In genomic region chr2:223084873-223085272, GRCh38 we compare ENCODE assay signal across 16 cellular contexts. TPM values are rescaled to one million over a fixed set of nuclear protein-coding genes. Genes with fewer than 3 reads are reported as not detected.
A peak's percentile ranks its signal among the peaks of the same experiment; 100 is the strongest.
DNase-seq lines count a peak whose midpoint lies in the region; ATAC-seq and TF ChIP-seq lines count a peak whose summit lies in the region.
"Had no signal": no experiment of that assay in that cellular context is flagged by ENCODE, and none has a peak within 500 bp of the region (broad histone marks: within the 10 kb centered on the region; RNA-seq: fewer than 3 reads in every experiment).

No MANE protein-coding gene starts in this region.

- CTCF ChIA-PET in WTC11 (lab: Charles Lee): no interaction called here

- POLR2A ChIA-PET in WTC11 (lab: Charles Lee): no interaction called here
- POLR2A ChIA-PET in naive thymus-derived CD8-positive, alpha-beta T cell (lab: Charles Lee): no interaction called here

- ATAC-seq in WTC11 (peak; percentile 84), mucosa of descending colon (peak; percentile 17), GM21786 (IDR thresholded peaks at IDR 0.05; ENCODE audit: unreplicated experiment) (no peak)
- no peak for ATAC-seq in naive thymus-derived CD8-positive, alpha-beta T cell
- ATAC-seq: activated CD8-positive, alpha-beta T cell treated with anti-CD3 and anti-CD28 coated beads for 36 hours had no signal

- H3K9me3 ChIP-seq in BE2C (no peaks in the 10 kb centered on the region), mucosa of descending colon (no peaks in the 10 kb centered on the region)
- H3K9me3 ChIP-seq: BLaER1 had no signal

- peaks cover 31% of the 10 kb centered on the region for H3K4me1 ChIP-seq in BE2C
- H3K4me1 ChIP-seq in mucosa of descending colon (ENCODE audit: low read depth): no peaks in the 10 kb centered on the region
- H3K4me1 ChIP-seq: BLaER1 had no signal

- H3K27me3 Mint-ChIP-seq in WTC11 (ENCODE audit: low read depth): no peaks in the 10 kb centered on the region
- peaks cover 3 to 19% (median 6%) of the 10 kb centered on the region in 5 donors for H3K27me3 Mint-ChIP-seq in naive thymus-derived CD8-positive, alpha-beta T cell

- H3K9me3 Mint-ChIP-seq in WTC11: no peaks in the 10 kb centered on the region
- H3K9me3 Mint-ChIP-seq in naive thymus-derived CD8-positive, alpha-beta T cell: peaks cover 0 to 4% (median 0%) of the 10 kb centered on the region in 9 donors
- H3K9me3 Mint-ChIP-seq: activated CD8-positive, alpha-beta T cell treated with anti-CD3 and anti-CD28 coated beads for 36 hours had no signal

- intact Hi-C loops in mucosa of descending colon (cut with DNase I, micrococcal nuclease): no loop called here

- no peaks in the 10 kb centered on the region for H3K27me3 ChIP-seq in BE2C
- H3K27me3 ChIP-seq: BLaER1 had no signal

- no peak overlapping the region for H3K27ac Mint-ChIP-seq in WTC11
- no peak overlapping the region for H3K27ac Mint-ChIP-seq in naive thymus-derived CD8-positive, alpha-beta T cell
- H3K27ac Mint-ChIP-seq: activated CD8-positive, alpha-beta T cell treated with anti-CD3 and anti-CD28 coated beads for 36 hours had no signal

- TF ChIP-seq CTCF in BE2C (IDR thresholded peaks at IDR 0.05; ENCODE audit: low read depth, low read length) (peak; percentile 38), WTC11 (IDR thresholded peaks at IDR 0.05) (no peak), mucosa of descending colon (IDR thresholded peaks at IDR 0.05) (no peak)

- peaks cover 5% of the 10 kb centered on the region for H3K4me1 Mint-ChIP-seq in WTC11
- no peaks in the 10 kb centered on the region for H3K4me1 Mint-ChIP-seq in naive thymus-derived CD8-positive, alpha-beta T cell

- H3K4me3 ChIP-seq in BE2C (ENCODE audit: low read depth, low read length) (no peak overlapping the region), mucosa of descending colon (no peak overlapping the region)
- H3K4me3 ChIP-seq: BLaER1 had no signal

- H3K36me3 ChIP-seq in BE2C (no peaks in the 10 kb centered on the region), mucosa of descending colon (ENCODE audit: low read depth) (no peaks in the 10 kb centered on the region)
- H3K36me3 ChIP-seq: BLaER1 had no signal

- peak; percentile 91 for DNase-seq in BE2C
- DNase-seq in HT1080 (ENCODE audit: low read depth): peak; percentile 10
- no peak for DNase-seq in WTC11 (ENCODE audit: low spot score)
- no peak for DNase-seq in mucosa of descending colon
- DNase-seq in naive thymus-derived CD8-positive, alpha-beta T cell: no peak
- DNase-seq in stimulated activated CD4-positive, alpha-beta T cell treated with anti-CD3 and anti-CD28 coated beads, Interleukin-12 subunit alpha, Interleukin-12 subunit beta, amount 100 ng/mL, for 4 hours: no peak
- no peak for DNase-seq in UCSD-AML1 (lab: John Stamatoyannopoulos, UW; ENCODE audit: unreplicated experiment)
- DNase-seq: activated CD8-positive, alpha-beta T cell treated with anti-CD3 and anti-CD28 coated beads for 36 hours; activated naive CD4-positive, alpha-beta T cell treated with Interleukin-2 at 50 U/mL for 16 hours; cerebellar nuclear complex; KG1; retina; T-helper 9 cell had no signal

- no peaks in the 10 kb centered on the region for H3K36me3 Mint-ChIP-seq in WTC11
- no peaks in the 10 kb centered on the region for H3K36me3 Mint-ChIP-seq in naive thymus-derived CD8-positive, alpha-beta T cell

- no peak overlapping the region for H3K4me3 Mint-ChIP-seq in WTC11
- no peak overlapping the region for H3K4me3 Mint-ChIP-seq in naive thymus-derived CD8-positive, alpha-beta T cell
- H3K4me3 Mint-ChIP-seq: activated CD8-positive, alpha-beta T cell treated with anti-CD3 and anti-CD28 coated beads for 36 hours had no signal

TF ChIP-seq in WTC11, 78 proteins besides CTCF, POLR2A, EP300 and RAD21:
- TF ChIP-seq ZNF671 (CRISPR knock-in tag; IDR thresholded peaks at IDR 0.05) (no peak), ERG (CRISPR knock-in tag; IDR thresholded peaks at IDR 0.05) (no peak), ZNF317 (CRISPR knock-in tag; IDR thresholded peaks at IDR 0.05; ENCODE audit: borderline replicate concordance, low read depth) (no peak), EMX1 (CRISPR knock-in tag; IDR thresholded peaks at IDR 0.05) (no peak), GTF2I (CRISPR knock-in tag; conservative IDR thresholded peaks at IDR 0.05) (no peak), ATF1 (CRISPR knock-in tag; IDR thresholded peaks at IDR 0.05) (no peak), TEAD1 (CRISPR knock-in tag; IDR thresholded peaks at IDR 0.05) (no peak)
- TF ChIP-seq, protein P1, sequence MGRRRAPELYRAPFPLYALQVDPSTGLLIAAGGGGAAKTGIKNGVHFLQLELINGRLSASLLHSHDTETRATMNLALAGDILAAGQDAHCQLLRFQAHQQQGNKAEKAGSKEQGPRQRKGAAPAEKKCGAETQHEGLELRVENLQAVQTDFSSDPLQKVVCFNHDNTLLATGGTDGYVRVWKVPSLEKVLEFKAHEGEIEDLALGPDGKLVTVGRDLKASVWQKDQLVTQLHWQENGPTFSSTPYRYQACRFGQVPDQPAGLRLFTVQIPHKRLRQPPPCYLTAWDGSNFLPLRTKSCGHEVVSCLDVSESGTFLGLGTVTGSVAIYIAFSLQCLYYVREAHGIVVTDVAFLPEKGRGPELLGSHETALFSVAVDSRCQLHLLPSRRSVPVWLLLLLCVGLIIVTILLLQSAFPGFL (CRISPR knock-in tag; IDR thresholded peaks at IDR 0.05; ENCODE audit: borderline replicate concordance): no peak
- TF ChIP-seq, protein P2, sequence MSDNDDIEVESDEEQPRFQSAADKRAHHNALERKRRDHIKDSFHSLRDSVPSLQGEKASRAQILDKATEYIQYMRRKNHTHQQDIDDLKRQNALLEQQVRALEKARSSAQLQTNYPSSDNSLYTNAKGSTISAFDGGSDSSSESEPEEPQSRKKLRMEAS (CRISPR knock-in tag; IDR thresholded peaks at IDR 0.05): no peak
- TF ChIP-seq, protein P3, sequence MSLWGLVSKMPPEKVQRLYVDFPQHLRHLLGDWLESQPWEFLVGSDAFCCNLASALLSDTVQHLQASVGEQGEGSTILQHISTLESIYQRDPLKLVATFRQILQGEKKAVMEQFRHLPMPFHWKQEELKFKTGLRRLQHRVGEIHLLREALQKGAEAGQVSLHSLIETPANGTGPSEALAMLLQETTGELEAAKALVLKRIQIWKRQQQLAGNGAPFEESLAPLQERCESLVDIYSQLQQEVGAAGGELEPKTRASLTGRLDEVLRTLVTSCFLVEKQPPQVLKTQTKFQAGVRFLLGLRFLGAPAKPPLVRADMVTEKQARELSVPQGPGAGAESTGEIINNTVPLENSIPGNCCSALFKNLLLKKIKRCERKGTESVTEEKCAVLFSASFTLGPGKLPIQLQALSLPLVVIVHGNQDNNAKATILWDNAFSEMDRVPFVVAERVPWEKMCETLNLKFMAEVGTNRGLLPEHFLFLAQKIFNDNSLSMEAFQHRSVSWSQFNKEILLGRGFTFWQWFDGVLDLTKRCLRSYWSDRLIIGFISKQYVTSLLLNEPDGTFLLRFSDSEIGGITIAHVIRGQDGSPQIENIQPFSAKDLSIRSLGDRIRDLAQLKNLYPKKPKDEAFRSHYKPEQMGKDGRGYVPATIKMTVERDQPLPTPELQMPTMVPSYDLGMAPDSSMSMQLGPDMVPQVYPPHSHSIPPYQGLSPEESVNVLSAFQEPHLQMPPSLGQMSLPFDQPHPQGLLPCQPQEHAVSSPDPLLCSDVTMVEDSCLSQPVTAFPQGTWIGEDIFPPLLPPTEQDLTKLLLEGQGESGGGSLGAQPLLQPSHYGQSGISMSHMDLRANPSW (CRISPR knock-in tag; conservative IDR thresholded peaks at IDR 0.05; ENCODE audit: low read depth): no peak

RNA-seq across cellular contexts. Expression of gene KCNE4, which starts 32.9 kb away (rescaled TPM):
- polyA plus RNA-seq in BE2C (2012; ENCODE audit: insufficient read depth, insufficient read length, low read depth): 1.3 TPM
- total RNA-seq in HT1080 (2014; rRNA removed; shearing (Covaris generic)): not detected in 2 replicates
- polyA plus RNA-seq in HT1080 (2015; cell fraction: cytosol; rRNA removed): 0.07 TPM in 1 of 2 replicates, not detected in the other
- polyA plus RNA-seq in HT1080 (2015; cell fraction: nucleus; rRNA removed): not detected in 2 replicates
- total RNA-seq in WTC11 (2021) (0.04 TPM in 1 of 3 replicates, not detected in the others), mucosa of descending colon (1 to 10 TPM in 2 of 3 donors, under 1 TPM in 1; 0.55 to 5.8 (median 2.0) TPM)
- not detected for total RNA-seq in naive thymus-derived CD8-positive, alpha-beta T cell
- not detected for polyA plus RNA-seq in naive thymus-derived CD8-positive, alpha-beta T cell
- total RNA-seq: activated CD8-positive, alpha-beta T cell treated with anti-CD3 and anti-CD28 coated beads for 36 hours; epithelial cell of proximal tubule had no signal

Comparison
In these comparisons a context has a peak if more than half of its experiments do, and no peak if none do; other contexts are left out.
1. DNase-seq: peak in BE2C (single experiment) and HT1080 (single experiment); none in WTC11 (single experiment), mucosa of descending colon (0 of 3), naive thymus-derived CD8-positive, alpha-beta T cell (0 of 10), stimulated activated CD4-positive, alpha-beta T cell treated with anti-CD3 and anti-CD28 coated beads, Interleukin-12 subunit alpha, Interleukin-12 subunit beta, amount 100 ng/mL, for 4 hours (single experiment) and UCSD-AML1 (single experiment).
2. ATAC-seq: peak in WTC11 (single experiment) and mucosa of descending colon (single experiment); none in naive thymus-derived CD8-positive, alpha-beta T cell (0 of 2) and GM21786 (single experiment).